11 cellular contexts compared by ENCODE assay signal in genomic region chr13:24680921-24681585, GRCh38. TPM values are rescaled to one million over a fixed set of nuclear protein-coding genes. Genes with fewer than 3 reads are reported as not detected.
DNase-seq lines count a peak whose midpoint lies in the region; ATAC-seq and TF ChIP-seq lines count a peak whose summit lies in the region.
"Had no signal": no experiment of that assay in that cellular context is flagged by ENCODE, and none has a peak within 500 bp of the region (broad histone marks: within the 10 kb centered on the region; RNA-seq: fewer than 3 reads in every experiment).

No MANE protein-coding gene starts in this region.

- H3K36me3 Mint-ChIP-seq in activated T-helper 1 cell treated with anti-CD3 and anti-CD28 coated beads, Interleukin-12 subunit alpha, Interleukin-12 subunit beta, Interleukin-2, Interleukin-4 antibody, amounts not matched to agents 30 ng/mL and 10 ng/mL and 1 ng/mL, durations not matched to agents 14 hours and 24 hours and 36 hours (ENCODE audit: low read depth), result peaks cover 3% of the 10 kb centered on the region
- H3K36me3 Mint-ChIP-seq in natural killer cell treated with Interleukin-12 subunit alpha and Interleukin-12 subunit beta and Interleukin-15 and Interleukin-18, amount 100 ng/mL, for 72 hours, result no peaks in the 10 kb centered on the region

- CTCF ChIA-PET in PC-3 (lab: Charles Lee), result no interaction called here

- DNase-seq in GM12864 (ENCODE audit: low read depth), result no peak
- no peak for DNase-seq in PC-3
- no peak for DNase-seq in activated T-helper 1 cell treated with anti-CD3 and anti-CD28 coated beads, Interleukin-12 subunit alpha, Interleukin-12 subunit beta, Interleukin-2, Interleukin-4 antibody, amounts not matched to agents 30 ng/mL and 10 ng/mL and 1 ng/mL, durations not matched to agents 14 hours and 24 hours and 36 hours (ENCODE audit: low spot score)
- DNase-seq in natural killer cell treated with Interleukin-12 subunit alpha and Interleukin-12 subunit beta and Interleukin-15 and Interleukin-18, amount 100 ng/mL, for 72 hours (ENCODE audit: low spot score), result no peak
- DNase-seq: aorta, left cardiac atrium had no signal

- H3K79me2 ChIP-seq in PC-3 (ENCODE audit: low read length), result no peaks in the 10 kb centered on the region

- peaks cover 46% of the 10 kb centered on the region for H3K27me3 Mint-ChIP-seq in activated T-helper 1 cell treated with anti-CD3 and anti-CD28 coated beads, Interleukin-12 subunit alpha, Interleukin-12 subunit beta, Interleukin-2, Interleukin-4 antibody, amounts not matched to agents 30 ng/mL and 10 ng/mL and 1 ng/mL, durations not matched to agents 14 hours and 24 hours and 36 hours (ENCODE audit: insufficient read depth)
- H3K27me3 Mint-ChIP-seq in natural killer cell treated with Interleukin-12 subunit alpha and Interleukin-12 subunit beta and Interleukin-15 and Interleukin-18, amount 100 ng/mL, for 72 hours, result peaks cover 29 to 47% of the 10 kb centered on the region in 2 donors

- H3K36me3 ChIP-seq in PC-3 (ENCODE audit: low read depth, low read length), result no peaks in the 10 kb centered on the region
- no peaks in the 10 kb centered on the region for H3K36me3 ChIP-seq in iPS-15b (ENCODE audit: control insufficient read depth, insufficient read depth, low read length)
- H3K36me3 ChIP-seq: thyroid gland had no signal

- H2AFZ ChIP-seq in PC-3 (ENCODE audit: low read length), result peak overlapping the region; percentile 63; the same call in 1 of the 2 replicates

- ATAC-seq in PC-3, result no peak
- no peak for ATAC-seq in GM18907 (IDR thresholded peaks at IDR 0.05; ENCODE audit: unreplicated experiment)
- ATAC-seq in natural killer cell treated with Interleukin-12 subunit alpha and Interleukin-12 subunit beta and Interleukin-15 and Interleukin-18, amount 100 ng/mL, for 72 hours, result no peak

- no peaks in the 10 kb centered on the region for H3F3A ChIP-seq in PC-3 (ENCODE audit: low read length, unreplicated experiment)

- H3K4me3 Mint-ChIP-seq in activated T-helper 1 cell treated with anti-CD3 and anti-CD28 coated beads, Interleukin-12 subunit alpha, Interleukin-12 subunit beta, Interleukin-2, Interleukin-4 antibody, amounts not matched to agents 30 ng/mL and 10 ng/mL and 1 ng/mL, durations not matched to agents 14 hours and 24 hours and 36 hours, result no peak overlapping the region
- H3K4me3 Mint-ChIP-seq in natural killer cell treated with Interleukin-12 subunit alpha and Interleukin-12 subunit beta and Interleukin-15 and Interleukin-18, amount 100 ng/mL, for 72 hours, result no peak overlapping the region

- no peaks in the 10 kb centered on the region for H3K9me2 ChIP-seq in PC-3 (replicated peaks; ENCODE audit: low read length)

- intact Hi-C loops in PC-3 (cut with micrococcal nuclease), result no loop called here
- intact Hi-C loops in activated T-helper 1 cell treated with anti-CD3 and anti-CD28 coated beads, Interleukin-12 subunit alpha, Interleukin-12 subunit beta, Interleukin-2, Interleukin-4 antibody, amounts not matched to agents 30 ng/mL and 10 ng/mL and 1 ng/mL, durations not matched to agents 14 hours and 24 hours and 36 hours (cut with micrococcal nuclease), result loop anchor here (10.0 kb wide), 1 partner anchor 406 kb away; no protein-coding TSS in a partner anchor

- no peaks in the 10 kb centered on the region for H3K9me3 ChIP-seq in PC-3 (ENCODE audit: low read length)
- H3K9me3 ChIP-seq in iPS-15b (ENCODE audit: control insufficient read depth, insufficient read depth, low read length), result no peaks in the 10 kb centered on the region
- H3K9me3 ChIP-seq: thyroid gland had no signal

- H3K27me3 ChIP-seq in PC-3 (ENCODE audit: low read length) (peaks cover 20% of the 10 kb centered on the region), iPS-15b (ENCODE audit: control insufficient read depth, insufficient read depth, low read length) (peaks cover 43% of the 10 kb centered on the region)

- H3K27ac ChIP-seq in PC-3 (ENCODE audit: low read length), result no peak overlapping the region
- peak overlapping the region in 1 of 21 experiments; percentile 0 for H3K27ac ChIP-seq in skin epidermis
- H3K27ac ChIP-seq: thyroid gland had no signal

- H3K4me1 ChIP-seq in PC-3 (ENCODE audit: insufficient read depth, low read length) (no peaks in the 10 kb centered on the region), iPS-15b (ENCODE audit: control insufficient read depth, insufficient read depth, low read length) (peaks cover 6% of the 10 kb centered on the region)

- peaks cover 32% of the 10 kb centered on the region for H3K4me1 Mint-ChIP-seq in activated T-helper 1 cell treated with anti-CD3 and anti-CD28 coated beads, Interleukin-12 subunit alpha, Interleukin-12 subunit beta, Interleukin-2, Interleukin-4 antibody, amounts not matched to agents 30 ng/mL and 10 ng/mL and 1 ng/mL, durations not matched to agents 14 hours and 24 hours and 36 hours (ENCODE audit: low read depth)
- peaks cover 34 to 41% of the 10 kb centered on the region in 2 donors for H3K4me1 Mint-ChIP-seq in natural killer cell treated with Interleukin-12 subunit alpha and Interleukin-12 subunit beta and Interleukin-15 and Interleukin-18, amount 100 ng/mL, for 72 hours (ENCODE audit: low read depth in 2 of 2)

- H3K9ac ChIP-seq in PC-3 (ENCODE audit: low read length) (no peak overlapping the region), iPS-15b (ENCODE audit: low read depth, low read length) (no peak overlapping the region)

- POLR2A ChIA-PET in PC-3 (lab: Charles Lee; ENCODE audit: unreplicated experiment), result interaction anchor here (0.5 kb wide), 1 partner anchor 1306 kb away, joined by 3 read pairs; no protein-coding TSS in a partner anchor

- H3K9me3 Mint-ChIP-seq in activated T-helper 1 cell treated with anti-CD3 and anti-CD28 coated beads, Interleukin-12 subunit alpha, Interleukin-12 subunit beta, Interleukin-2, Interleukin-4 antibody, amounts not matched to agents 30 ng/mL and 10 ng/mL and 1 ng/mL, durations not matched to agents 14 hours and 24 hours and 36 hours, result no peaks in the 10 kb centered on the region
- H3K9me3 Mint-ChIP-seq in natural killer cell treated with Interleukin-12 subunit alpha and Interleukin-12 subunit beta and Interleukin-15 and Interleukin-18, amount 100 ng/mL, for 72 hours, result no peaks in the 10 kb centered on the region

- H4K20me1 ChIP-seq in PC-3 (ENCODE audit: low read length), result no peaks in the 10 kb centered on the region

- H3K4me2 ChIP-seq in PC-3 (ENCODE audit: low read length), result peak overlapping the region; percentile 82

- H3K27ac Mint-ChIP-seq in activated T-helper 1 cell treated with anti-CD3 and anti-CD28 coated beads, Interleukin-12 subunit alpha, Interleukin-12 subunit beta, Interleukin-2, Interleukin-4 antibody, amounts not matched to agents 30 ng/mL and 10 ng/mL and 1 ng/mL, durations not matched to agents 14 hours and 24 hours and 36 hours, result no peak overlapping the region
- no peak overlapping the region for H3K27ac Mint-ChIP-seq in natural killer cell treated with Interleukin-12 subunit alpha and Interleukin-12 subunit beta and Interleukin-15 and Interleukin-18, amount 100 ng/mL, for 72 hours

- H3K4me3 ChIP-seq in GM12864 (ENCODE audit: low read depth, low read length) (peak overlapping the region; percentile 35; the same call in 1 of the 2 replicates), PC-3 (ENCODE audit: low read length) (no peak overlapping the region), iPS-15b (ENCODE audit: low read depth, low read length) (peak overlapping the region; percentile 35), skin epidermis (peak overlapping the region in 6 of 7 experiments; percentile 10 to 47 (median 34))

- no TSS peak for BruUV-seq in PC-3 (replicated peaks; lab: Mats Ljungman, UMichigan)

- no peak for TF ChIP-seq CTCF in GM12864 (IDR thresholded peaks at IDR 0.05; ENCODE audit: low read depth, low read length, missing control alignments)
- TF ChIP-seq CTCF in PC-3 (conservative IDR thresholded peaks at IDR 0.05; ENCODE audit: low read depth, low read length), result no peak

RNA-seq across cellular contexts. Expression of gene ATP12A, which starts 0.8 kb away (rescaled TPM):
- 0.11 TPM in 1 of 2 replicates, not detected in the other for total RNA-seq in PC-3 (2014; rRNA removed)
- total RNA-seq in activated T-helper 1 cell treated with anti-CD3 and anti-CD28 coated beads, Interleukin-12 subunit alpha, Interleukin-12 subunit beta, Interleukin-2, Interleukin-4 antibody, amounts not matched to agents 30 ng/mL and 10 ng/mL and 1 ng/mL, durations not matched to agents 14 hours and 24 hours and 36 hours, result 0.16 and 0.20 TPM in 2 replicates
- total RNA-seq in natural killer cell treated with Interleukin-12 subunit alpha and Interleukin-12 subunit beta and Interleukin-15 and Interleukin-18, amount 100 ng/mL, for 72 hours, result under 1 TPM; 0.12 to 0.42 TPM
- total RNA-seq: aorta, left cardiac atrium, posterior vena cava had no signal
